18 cellular contexts compared by ENCODE assay signal in genomic region chr2:45845566-45845965, GRCh38.
DNase-seq lines count a peak whose midpoint lies in the region; ATAC-seq and TF ChIP-seq lines count a peak whose summit lies in the region.
"Had no signal": no experiment of that assay in that cellular context is flagged by ENCODE, and none has a peak within 500 bp of the region (broad histone marks: within the 10 kb centered on the region; RNA-seq: fewer than 3 reads in every experiment).

No MANE protein-coding gene starts in this region.

- peak overlapping the region; percentile 99 for H3K27ac ChIP-seq in DND-41 (ENCODE audit: low read length)
- H3K27ac ChIP-seq: C4-2B had no signal

- H3K4me1 Mint-ChIP-seq in T-cell: peaks cover 18 to 33% (median 19%) of the 10 kb centered on the region in 3 donors
- peaks cover 20% of the 10 kb centered on the region for H3K4me1 Mint-ChIP-seq in activated CD4-positive, alpha-beta memory T cell treated with anti-CD3 and anti-CD28 coated beads for 36 hours (ENCODE audit: low read depth)
- H3K4me1 Mint-ChIP-seq: H9 had no signal

- DNase-seq in AG08395 (ENCODE audit: low spot score) (peak; percentile 32), DND-41 (no peak), NAMALWA (ENCODE audit: low spot score) (peak; percentile 28), head of caudate nucleus (peak in 23 of 42 donors; percentile 14 to 80 (median 46)), T-cell (no peak), GOT3 (lab: John Stamatoyannopoulos, UW) (no peak), T1000 (lab: John Stamatoyannopoulos, UW) (no peak)
- DNase-seq in activated CD4-positive, alpha-beta memory T cell treated with anti-CD3 and anti-CD28 coated beads for 36 hours: no peak
- DNase-seq: DMS79 treated with DMSO at 0.1 percent for 48 hours, H9, NCI-H187, NCI-H2107, NCI-H2227 treated with DMSO at 0.1 percent for 48 hours, NCI-H510A treated with DMSO at 0.1 percent for 48 hours, NCI-H774, SHP77 treated with DMSO at 0.1 percent for 48 hours had no signal

- no peak overlapping the region for H3K4me3 ChIP-seq in DND-41 (ENCODE audit: low read depth in 1 of 2, low read length in 2 of 2)

- H3K79me2 ChIP-seq in DND-41 (ENCODE audit: insufficient read depth, low read length): no peaks in the 10 kb centered on the region

- CTCF ChIA-PET in T-cell (lab: Charles Lee): no interaction called here
- CTCF ChIA-PET in activated CD4-positive, alpha-beta memory T cell treated with anti-CD3 and anti-CD28 coated beads for 36 hours (lab: Charles Lee): no interaction called here

- no peaks in the 10 kb centered on the region for H3K9me3 ChIP-seq in DND-41 (ENCODE audit: insufficient read depth, low read length, severe bottlenecking)

- H3K4me2 ChIP-seq in DND-41 (ENCODE audit: insufficient read depth, low read length): peak overlapping the region; percentile 58; the same call in 1 of the 2 replicates

- H3K9ac ChIP-seq in DND-41 (ENCODE audit: low read depth, low read length): no peak overlapping the region; the same call in 1 of the 2 replicates

- intact Hi-C loops in head of caudate nucleus (cut with DNase I): no loop called here
- intact Hi-C loops in activated CD4-positive, alpha-beta memory T cell treated with anti-CD3 and anti-CD28 coated beads for 36 hours (cut with micrococcal nuclease): no loop called here

- H4K20me1 ChIP-seq in DND-41 (ENCODE audit: insufficient read depth, low read length): no peaks in the 10 kb centered on the region

- H3K27me3 Mint-ChIP-seq in T-cell: no peaks in the 10 kb centered on the region
- H3K27me3 Mint-ChIP-seq in activated CD4-positive, alpha-beta memory T cell treated with anti-CD3 and anti-CD28 coated beads for 36 hours: no peaks in the 10 kb centered on the region

- no peak overlapping the region for H2AFZ ChIP-seq in DND-41 (ENCODE audit: low read depth, low read length)

- H3K36me3 Mint-ChIP-seq in T-cell: peaks cover 25% of the 10 kb centered on the region
- H3K36me3 Mint-ChIP-seq in activated CD4-positive, alpha-beta memory T cell treated with anti-CD3 and anti-CD28 coated beads for 36 hours: peaks cover 3% of the 10 kb centered on the region

- H3K9me3 Mint-ChIP-seq in T-cell: peaks cover 0 to 4% (median 0%) of the 10 kb centered on the region in 3 donors
- H3K9me3 Mint-ChIP-seq in activated CD4-positive, alpha-beta memory T cell treated with anti-CD3 and anti-CD28 coated beads for 36 hours: no peaks in the 10 kb centered on the region
- H3K9me3 Mint-ChIP-seq: H9, IgD-negative memory B cell had no signal

- H3K4me1 ChIP-seq in DND-41 (ENCODE audit: insufficient read depth, low read length): peaks cover 72% of the 10 kb centered on the region

- no peak overlapping the region for H3K27ac Mint-ChIP-seq in T-cell
- H3K27ac Mint-ChIP-seq in activated CD4-positive, alpha-beta memory T cell treated with anti-CD3 and anti-CD28 coated beads for 36 hours: no peak overlapping the region
- H3K27ac Mint-ChIP-seq: H9 had no signal

- TF ChIP-seq CTCF in DND-41 (IDR thresholded peaks at IDR 0.05; ENCODE audit: borderline replicate concordance, extremely low read depth, low read length, poor library complexity, severe bottlenecking): no peak

- ATAC-seq in DND-41 (ENCODE audit: insufficient read depth, low read depth): no peak
- no peak for ATAC-seq in T-cell (replicated peaks in 1 of 4)

- H3K4me3 Mint-ChIP-seq in T-cell: no peak overlapping the region
- H3K4me3 Mint-ChIP-seq in activated CD4-positive, alpha-beta memory T cell treated with anti-CD3 and anti-CD28 coated beads for 36 hours: no peak overlapping the region
- H3K4me3 Mint-ChIP-seq: H9, IgD-negative memory B cell had no signal

- H3K27me3 ChIP-seq in DND-41 (ENCODE audit: insufficient read depth, low read length, poor library complexity): no peaks in the 10 kb centered on the region

- POLR2A ChIA-PET in T-cell (lab: Charles Lee): no interaction called here
- POLR2A ChIA-PET in activated CD4-positive, alpha-beta memory T cell treated with anti-CD3 and anti-CD28 coated beads for 36 hours (lab: Charles Lee): no interaction called here

- no peaks in the 10 kb centered on the region for H3K36me3 ChIP-seq in DND-41 (ENCODE audit: insufficient read depth, low read length)

Comparison
In these comparisons a context has a peak if more than half of its experiments do, and no peak if none do; other contexts are left out.
1. DNase-seq: peak in AG08395 (single experiment), NAMALWA (single experiment) and head of caudate nucleus (23 of 42); none in DND-41 (single experiment), T-cell (0 of 34), GOT3 (single experiment), T1000 (single experiment) and activated CD4-positive, alpha-beta memory T cell treated with anti-CD3 and anti-CD28 coated beads for 36 hours (single experiment).